ENCODE assay signal across 1 cellular context in the genomic region with DNA sequence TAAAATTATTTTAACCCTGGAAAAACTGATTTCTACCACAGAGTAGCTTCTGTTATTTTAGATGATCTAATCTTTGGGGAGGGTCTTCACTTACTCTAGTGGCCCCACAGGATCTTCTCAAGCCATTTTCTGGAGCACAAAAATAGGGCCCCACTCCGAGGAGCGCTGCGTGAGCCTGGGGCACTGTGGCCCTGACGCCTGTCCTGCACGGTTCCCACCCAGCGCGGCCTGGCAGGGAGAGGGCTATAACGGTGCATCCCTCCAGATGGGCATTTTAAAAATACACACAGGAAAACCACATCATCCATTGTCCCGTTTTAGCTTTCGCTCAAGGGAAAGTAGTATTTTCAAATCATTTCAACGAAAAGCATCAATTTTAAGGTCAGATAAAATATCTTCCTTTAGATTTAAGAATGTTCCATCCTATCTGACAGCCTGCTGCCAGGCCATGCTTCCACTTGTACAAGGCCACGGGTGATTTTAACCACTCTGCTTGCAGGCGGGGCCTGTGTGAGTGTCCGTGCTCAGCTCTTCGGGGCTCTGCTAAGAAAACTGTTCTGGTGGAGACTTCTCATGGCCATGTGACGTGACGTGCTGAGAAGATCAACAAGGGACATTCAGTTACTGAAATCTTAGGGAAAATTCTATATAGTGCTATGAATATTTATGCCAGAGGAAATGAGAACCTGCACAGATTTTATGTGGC.
TF ChIP-seq lines count a peak whose summit lies in the region.

No MANE protein-coding gene starts in this region.

TF ChIP-seq in HEK293T, 16 proteins besides CTCF, POLR2A, EP300 and RAD21:
- no peak for TF ChIP-seq HDGF (IDR thresholded peaks at IDR 0.05; ENCODE audit: borderline replicate concordance)
- TF ChIP-seq ELF4 (IDR thresholded peaks at IDR 0.05) = no peak
- TF ChIP-seq SUZ12 (IDR thresholded peaks at IDR 0.05) = no peak
- no peak for TF ChIP-seq FOXK2 (IDR thresholded peaks at IDR 0.05)
- TF ChIP-seq, protein P1, sequence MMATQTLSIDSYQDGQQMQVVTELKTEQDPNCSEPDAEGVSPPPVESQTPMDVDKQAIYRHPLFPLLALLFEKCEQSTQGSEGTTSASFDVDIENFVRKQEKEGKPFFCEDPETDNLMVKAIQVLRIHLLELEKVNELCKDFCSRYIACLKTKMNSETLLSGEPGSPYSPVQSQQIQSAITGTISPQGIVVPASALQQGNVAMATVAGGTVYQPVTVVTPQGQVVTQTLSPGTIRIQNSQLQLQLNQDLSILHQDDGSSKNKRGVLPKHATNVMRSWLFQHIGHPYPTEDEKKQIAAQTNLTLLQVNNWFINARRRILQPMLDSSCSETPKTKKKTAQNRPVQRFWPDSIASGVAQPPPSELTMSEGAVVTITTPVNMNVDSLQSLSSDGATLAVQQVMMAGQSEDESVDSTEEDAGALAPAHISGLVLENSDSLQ (IDR thresholded peaks at IDR 0.05) = no peak
TF ChIP-seq in HEK293T: peak in this region for 0.
